In the genomic region with DNA sequence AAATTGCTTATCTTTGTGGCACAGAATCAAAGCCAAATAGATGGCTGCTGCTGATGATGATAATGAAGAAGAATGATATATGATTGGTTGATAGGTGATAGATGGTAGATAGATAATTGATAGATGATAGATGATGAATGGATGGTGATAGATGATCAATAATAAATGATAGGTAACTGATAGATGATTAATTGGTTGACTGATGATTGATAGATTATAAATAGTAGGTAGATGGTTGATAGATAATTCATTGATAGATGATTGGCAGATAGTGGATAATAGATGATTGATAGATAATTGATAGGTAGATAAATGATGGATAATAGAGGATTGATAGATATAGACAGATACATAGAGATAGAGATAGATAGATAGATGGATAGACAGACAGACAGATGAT, we compare ENCODE assay signal across 7 cellular contexts.
"Had no signal": no experiment of that assay in that cellular context is flagged by ENCODE, and none has a peak within 500 bp of the region (broad histone marks: within the 10 kb centered on the region; RNA-seq: fewer than 3 reads in every experiment).

No MANE protein-coding gene starts in this region.

- H3K9ac ChIP-seq: KMS-11 had no signal

- FAIRE-seq: HepG2, HTR-8/SVneo had no signal

- H3K27ac ChIP-seq: HL-60, KMS-11 had no signal

- H3K4me2 ChIP-seq: KMS-11 had no signal

- ATAC-seq: HepG2 had no signal

- DNase-seq: IMR-90, KBM-7, KG1 had no signal
